ENCODE assay signal across 18 cellular contexts in genomic region chr4:170400346-170400745, GRCh38.
DNase-seq lines count a peak whose midpoint lies in the region; ATAC-seq and TF ChIP-seq lines count a peak whose summit lies in the region.
"Had no signal": no experiment of that assay in that cellular context is flagged by ENCODE, and none has a peak within 500 bp of the region (broad histone marks: within the 10 kb centered on the region; RNA-seq: fewer than 3 reads in every experiment).

No MANE protein-coding gene starts in this region.

- POLR2A ChIA-PET in PC-3 (lab: Charles Lee; ENCODE audit: unreplicated experiment) = no interaction called here
- POLR2A ChIA-PET in RWPE1 (lab: Yijun Ruan, JAX; ENCODE audit: low non-redundant PET) = no interaction called here

- H2BK120ac ChIP-seq in H9 (ENCODE audit: low read depth, low read length, poor library complexity, severe bottlenecking) = no peak overlapping the region

- no peak overlapping the region for H4K8ac ChIP-seq in H9 (replicated peaks; ENCODE audit: insufficient read length, low read depth, low read length)

- WGBS in H9 (ENCODE audit: extremely low coverage, insufficient read length, low lambda C conversion rate) = no CpG with 5 or more reads among the region's 1 CpG

- H3K9me3 Mint-ChIP-seq in H9 = peaks cover 12 to 14% of the 10 kb centered on the region in 2 experiments; a peak in 4 of 5 replicates

- no peaks in the 10 kb centered on the region for H3F3A ChIP-seq in PC-3 (ENCODE audit: low read length, unreplicated experiment)

- no peak overlapping the region for H3K4ac ChIP-seq in H9 (ENCODE audit: low read depth, low read length)

- H3K4me3 ChIP-seq in PC-3 (ENCODE audit: low read length) = no peak overlapping the region
- H3K4me3 ChIP-seq: skin epidermis had no signal

- CTCF ChIA-PET in PC-3 (lab: Charles Lee) (no interaction called here), RWPE1 (lab: Yijun Ruan, JAX) (interaction anchor here (0.7 kb wide), 1 partner anchor 112 kb away, joined by 4 read pairs; no protein-coding TSS in a partner anchor)

- no peak overlapping the region for H3K18ac ChIP-seq in H9 (ENCODE audit: insufficient read length, low read depth, low read length)

- H4K5ac ChIP-seq in H9 (ENCODE audit: insufficient read length, low read depth, low read length) = no peak overlapping the region

- no peak overlapping the region for H3T11ph ChIP-seq in H9 (ENCODE audit: low read length)

- TF ChIP-seq CTCF in H9 (conservative IDR thresholded peaks at IDR 0.05) (peak; percentile 51), PC-3 (conservative IDR thresholded peaks at IDR 0.05; ENCODE audit: low read depth, low read length) (0 out of 2 replicates have a peak, but pooled peaks have one; percentile 31), RWPE1 (conservative IDR thresholded peaks at IDR 0.05; ENCODE audit: low read depth) (no peak)

- H3K27ac Mint-ChIP-seq in H9 = no peak overlapping the region; a peak in 1 of 7 replicates
- H3K27ac Mint-ChIP-seq: activated naive CD4-positive, alpha-beta T cell treated with anti-CD3 and anti-CD28 coated beads, Interleukin-2, amount 50 U/mL, for 72 hours; effector memory CD8-positive, alpha-beta T cell had no signal

- no peak overlapping the region for H2BK5ac ChIP-seq in H9 (ENCODE audit: insufficient read length, low read length)

- no peak overlapping the region for H3K23ac ChIP-seq in H9 (ENCODE audit: insufficient read length, low read depth, low read length)

- no peaks in the 10 kb centered on the region for H3K27me3 Mint-ChIP-seq in H9 (ENCODE audit: low read depth)
- H3K27me3 Mint-ChIP-seq: effector memory CD8-positive, alpha-beta T cell had no signal

- H3K9me3 ChIP-seq in H9 (ENCODE audit: control insufficient read depth, low read depth, low read length) (no peaks in the 10 kb centered on the region), PC-3 (ENCODE audit: low read length) (no peaks in the 10 kb centered on the region)

- no peaks in the 10 kb centered on the region for H3K4me1 ChIP-seq in H9 (ENCODE audit: insufficient read depth, low read length)
- H3K4me1 ChIP-seq in PC-3 (ENCODE audit: insufficient read depth, low read length) = peaks cover 26% of the 10 kb centered on the region

- H2AK5ac ChIP-seq in H9 (ENCODE audit: insufficient read length, low read length) = no peak overlapping the region

- no peaks in the 10 kb centered on the region for H4K20me1 ChIP-seq in H9 (ENCODE audit: control insufficient read depth, insufficient read depth, insufficient read length)
- no peaks in the 10 kb centered on the region for H4K20me1 ChIP-seq in PC-3 (ENCODE audit: low read length)

- no peak overlapping the region for H2BK15ac ChIP-seq in H9 (ENCODE audit: low read depth, low read length)

- H3K23me2 ChIP-seq in H9 (ENCODE audit: insufficient read length, low read depth, low read length, poor library complexity, severe bottlenecking) = no peaks in the 10 kb centered on the region

- no peak overlapping the region for H3K4me3 Mint-ChIP-seq in H9
- H3K4me3 Mint-ChIP-seq: effector memory CD8-positive, alpha-beta T cell had no signal

- no peaks in the 10 kb centered on the region for H3K36me3 ChIP-seq in PC-3 (ENCODE audit: low read depth, low read length)

- ATAC-seq in PC-3 (peak; percentile 27; the same call in 1 of the 2 replicates), GM21619 (IDR thresholded peaks at IDR 0.05; ENCODE audit: unreplicated experiment) (no peak)
- ATAC-seq: activated naive CD4-positive, alpha-beta T cell treated with anti-CD3 and anti-CD28 coated beads, Interleukin-2, amount 50 U/mL, for 72 hours; effector memory CD8-positive, alpha-beta T cell; stimulated activated naive CD8-positive, alpha-beta T cell treated with anti-CD3 and anti-CD28 coated beads, Interleukin-15, Interleukin-2, amounts not matched to agents 100 U/mL and 50 U/mL, for 24 hours had no signal

- intact Hi-C loops in PC-3 (cut with micrococcal nuclease) = no loop called here

- H3K79me1 ChIP-seq in H9 (ENCODE audit: insufficient read depth, low read depth, low read length, poor library complexity, severe bottlenecking) = no peaks in the 10 kb centered on the region

- peaks cover 0 to 9% (median 3%) of the 10 kb centered on the region in 3 experiments; a peak in 3 of 7 replicates for H3K36me3 Mint-ChIP-seq in H9 (ENCODE audit: insufficient read depth in 1 of 3, low read depth in 3 of 3)
- H3K36me3 Mint-ChIP-seq: activated naive CD4-positive, alpha-beta T cell treated with anti-CD3 and anti-CD28 coated beads, Interleukin-2, amount 50 U/mL, for 72 hours had no signal

- H3K27me3 ChIP-seq in H9 (ENCODE audit: insufficient read depth, low read length) (no peaks in the 10 kb centered on the region), PC-3 (ENCODE audit: low read length) (no peaks in the 10 kb centered on the region)

- H3K9me2 ChIP-seq in PC-3 (replicated peaks; ENCODE audit: low read length) = no peaks in the 10 kb centered on the region

- no peak overlapping the region for H3K56ac ChIP-seq in H9 (ENCODE audit: insufficient read length, low read depth, low read length)

- H3K4me2 ChIP-seq in H9 (ENCODE audit: insufficient read depth, insufficient read length, low read length) = no peak overlapping the region
- peak overlapping the region; percentile 33; the same call in 1 of the 2 replicates for H3K4me2 ChIP-seq in PC-3 (ENCODE audit: low read length)

- H3K14ac ChIP-seq in H9 (ENCODE audit: insufficient read depth, low read length) = no peak overlapping the region

- no peak overlapping the region for H2BK20ac ChIP-seq in H9 (ENCODE audit: low read depth, low read length, poor library complexity, severe bottlenecking)

- H3K27ac ChIP-seq in H9 (ENCODE audit: insufficient read length, low read depth, low read length) = no peak overlapping the region
- H3K27ac ChIP-seq in PC-3 (ENCODE audit: low read length) = peak overlapping the region; percentile 68
- H3K27ac ChIP-seq in RWPE1 = no peak overlapping the region
- H3K27ac ChIP-seq: skin epidermis had no signal

- H3K9ac ChIP-seq in H9 (ENCODE audit: extremely low read depth, insufficient read length, low read length) = no peak overlapping the region
- H3K9ac ChIP-seq in PC-3 (ENCODE audit: low read length) = no peak overlapping the region

- no TSS peak for BruUV-seq in PC-3 (replicated peaks; lab: Mats Ljungman, UMichigan)

- no peaks in the 10 kb centered on the region for H3K79me2 ChIP-seq in H9 (ENCODE audit: insufficient read depth, low read length)
- H3K79me2 ChIP-seq in PC-3 (ENCODE audit: low read length) = no peaks in the 10 kb centered on the region

- no peak overlapping the region for H2AFZ ChIP-seq in H9 (ENCODE audit: low read length)
- no peak overlapping the region for H2AFZ ChIP-seq in PC-3 (ENCODE audit: low read length)

- no peaks in the 10 kb centered on the region for H3K4me1 Mint-ChIP-seq in H9

- H4K91ac ChIP-seq in H9 (ENCODE audit: insufficient read length, low read depth, low read length) = no peak overlapping the region

- peak; percentile 28 for DNase-seq in D341Med (ENCODE audit: low spot score)
- DNase-seq in H9 = no peak
- DNase-seq in PC-3 = peak; percentile 19
- DNase-seq in iPS DF 4.7 (ENCODE audit: extremely low read depth, low spot score) = peak; percentile 9
- DNase-seq in CD1c-positive myeloid dendritic cell (ENCODE audit: extremely low spot score) = no peak
- DNase-seq in RWPE1 (ENCODE audit: low spot score) = no peak
- no peak for DNase-seq in NCI-H1048 (lab: John Stamatoyannopoulos, UW)
- DNase-seq: activated CD4-positive, alpha-beta T cell treated with anti-CD3 and anti-CD28 coated beads for 48 hours; Calu3; effector memory CD8-positive, alpha-beta T cell; foreskin fibroblast; NCI-H1436; NCI-H446; stimulated activated naive CD8-positive, alpha-beta T cell treated with anti-CD3 and anti-CD28 coated beads, Interleukin-15, Interleukin-2, amounts not matched to agents 100 U/mL and 50 U/mL, for 24 hours; T-helper 2 cell had no signal

- no peak overlapping the region for H2BK12ac ChIP-seq in H9 (ENCODE audit: insufficient read length, low read depth, low read length)

Comparison
In these comparisons a context has a peak if more than half of its experiments do, and no peak if none do; other contexts are left out.
1. DNase-seq: peak in D341Med (single experiment), PC-3 (single experiment) and iPS DF 4.7 (single experiment); none in H9 (single experiment), CD1c-positive myeloid dendritic cell (single experiment), RWPE1 (single experiment) and NCI-H1048 (single experiment).